21 cellular contexts compared by ENCODE assay signal in genomic region chr20:60882776-60883303, GRCh38.
A peak's percentile ranks its signal among the peaks of the same experiment; 100 is the strongest.
DNase-seq lines count a peak whose midpoint lies in the region; ATAC-seq and TF ChIP-seq lines count a peak whose summit lies in the region.
"Had no signal": no experiment of that assay in that cellular context is flagged by ENCODE, and none has a peak within 500 bp of the region (broad histone marks: within the 10 kb centered on the region; RNA-seq: fewer than 3 reads in every experiment).

No MANE protein-coding gene starts in this region.

- peaks cover 12 to 35% (median 22%) of the 10 kb centered on the region in 10 experiments for H3K4me1 ChIP-seq in BLaER1 treated with 17β-estradiol and CSF1 and Interleukin-3, amounts not matched to agents 10 nM and 100 nM
- H3K4me1 ChIP-seq in breast epithelium: no peaks in the 10 kb centered on the region
- H3K4me1 ChIP-seq: SJSA1 had no signal

- DNase-seq in M059J (ENCODE audit: low read depth): peak; percentile 4
- DNase-seq in epithelial cell of proximal tubule (ENCODE audit: low read depth): peak; percentile 7
- DNase-seq in retina: peak; percentile 67
- no peak for DNase-seq in breast epithelium (ENCODE audit: low spot score in 2 of 2)
- DNase-seq in activated CD8-positive, alpha-beta memory T cell treated with anti-CD3 and anti-CD28 coated beads for 24 hours: no peak
- no peak for DNase-seq in NCI-H1930 (lab: John Stamatoyannopoulos, UW)
- DNase-seq: CD4-positive, CD25-positive, alpha-beta regulatory T cell; DMS79; Kasumi-1; NCI-H1092; NCI-H1436 treated with DMSO at 0.1 percent for 48 hours; NCI-H2029 treated with DMSO at 0.1 percent for 48 hours; NCI-H2171; NCI-H345; NCI-H524; NCI-H82; OCI-M1 had no signal

- peak overlapping the region in 2 of 11 experiments; percentile 29 to 54; a peak in 4 of 22 replicates for H3K9ac ChIP-seq in BLaER1 treated with 17β-estradiol and CSF1 and Interleukin-3, amounts not matched to agents 10 nM and 100 nM

- ATAC-seq in HG03565 (IDR thresholded peaks at IDR 0.05; ENCODE audit: unreplicated experiment): no peak
- ATAC-seq: Right ventricle myocardium inferior had no signal

- H3K4me2 ChIP-seq in BLaER1 treated with 17β-estradiol and CSF1 and Interleukin-3, amounts not matched to agents 10 nM and 100 nM: peak overlapping the region; percentile 26 to 97 (median 63)

- TF ChIP-seq CTCF in epithelial cell of proximal tubule (conservative IDR thresholded peaks at IDR 0.05; ENCODE audit: low read depth, low read length): no peak
- TF ChIP-seq CTCF in breast epithelium (IDR thresholded peaks at IDR 0.05): no peak

- TF ChIP-seq POLR2A in breast epithelium (IDR thresholded peaks at IDR 0.05): no peak

- H3K36me3 ChIP-seq in BLaER1 treated with 17β-estradiol and CSF1 and Interleukin-3, amounts not matched to agents 10 nM and 100 nM: no peaks in the 10 kb centered on the region
- H3K36me3 ChIP-seq in breast epithelium: no peaks in the 10 kb centered on the region
- H3K36me3 ChIP-seq: SJSA1 had no signal

- intact Hi-C loops in breast epithelium (cut with DNase I; ENCODE audit: low total_unique reads): no loop called here

- no peak overlapping the region for H3K4me3 ChIP-seq in BLaER1 treated with 17β-estradiol and CSF1 and Interleukin-3, amounts not matched to agents 10 nM and 100 nM
- H3K4me3 ChIP-seq in epithelial cell of proximal tubule (ENCODE audit: low read depth, low read length) (no peak overlapping the region), breast epithelium (no peak overlapping the region)
- H3K4me3 ChIP-seq: SJSA1 had no signal

- H4K20me1 ChIP-seq in BLaER1 treated with 17β-estradiol and CSF1 and Interleukin-3, amounts not matched to agents 10 nM and 100 nM: no peaks in the 10 kb centered on the region

- no peaks in the 10 kb centered on the region for H3K27me3 ChIP-seq in BLaER1 treated with 17β-estradiol and CSF1 and Interleukin-3, amounts not matched to agents 10 nM and 100 nM
- no peaks in the 10 kb centered on the region for H3K27me3 ChIP-seq in breast epithelium
- H3K27me3 ChIP-seq: SJSA1 had no signal

- H3K9me3 ChIP-seq in BLaER1 treated with 17β-estradiol and CSF1 and Interleukin-3, amounts not matched to agents 10 nM and 100 nM (replicated peaks in 1 of 11): no peaks in the 10 kb centered on the region
- H3K9me3 ChIP-seq in breast epithelium: no peaks in the 10 kb centered on the region
- H3K9me3 ChIP-seq: SJSA1 had no signal

- peak overlapping the region in 5 of 11 experiments; percentile 15 to 41 (median 26); a peak in 3 of 22 replicates for H3K27ac ChIP-seq in BLaER1 treated with 17β-estradiol and CSF1 and Interleukin-3, amounts not matched to agents 10 nM and 100 nM
- no peak overlapping the region for H3K27ac ChIP-seq in breast epithelium
- H3K27ac ChIP-seq: SJSA1 had no signal

Comparison
In these comparisons a context has a peak if more than half of its experiments do, and no peak if none do; other contexts are left out.
1. DNase-seq: peak in M059J (single experiment), epithelial cell of proximal tubule (single experiment) and retina (single experiment); none in breast epithelium (0 of 2), activated CD8-positive, alpha-beta memory T cell treated with anti-CD3 and anti-CD28 coated beads for 24 hours (single experiment) and NCI-H1930 (0 of 2).